In genomic region chr16:50067290-50067853, GRCh38 we compare ENCODE assay signal across 8 cellular contexts. TPM values are rescaled to one million over a fixed set of nuclear protein-coding genes. Genes with fewer than 3 reads are reported as not detected.
DNase-seq lines count a peak whose midpoint lies in the region; ATAC-seq, FAIRE-seq and TF ChIP-seq lines count a peak whose summit lies in the region.

No MANE protein-coding gene starts in this region.

- intact Hi-C loops in uterus (cut with DNase I; ENCODE audit: low total_unique reads): no loop called here

- H3K4me1 ChIP-seq in SJCRH30 (no peaks in the 10 kb centered on the region), uterus (peaks cover 0 to 8% of the 10 kb centered on the region in 2 donors)

- peak; percentile 44 for TF ChIP-seq CTCF in bronchial epithelial cell (IDR thresholded peaks at IDR 0.05; ENCODE audit: insufficient read depth, low read length, severe bottlenecking)
- peak; percentile 7 to 26 (median 16) for TF ChIP-seq CTCF in uterus (IDR thresholded peaks at IDR 0.05)

- no peak for FAIRE-seq in bronchial epithelial cell (lab: Jason Lieb, UNC)

- no peak overlapping the region for H3K4me3 ChIP-seq in SJCRH30
- no peak overlapping the region for H3K4me3 ChIP-seq in bronchial epithelial cell (ENCODE audit: low read depth, low read length)
- no peak overlapping the region for H3K4me3 ChIP-seq in uterus

- DNase-seq in stimulated activated CD4-positive, alpha-beta T cell treated with anti-CD3 and anti-CD28 coated beads, Interleukin-15, amount 100 ng/mL, for 24 hours: peak; percentile 26
- no peak for DNase-seq in stimulated activated CD4-positive, alpha-beta T cell treated with anti-CD3 and anti-CD28 coated beads, Interleukin-4, amount 100 ng/mL, for 4 hours
- DNase-seq in SJCRH30 (peak; percentile 20 to 50), bronchial epithelial cell (ENCODE audit: low read depth) (peak; percentile 40), medulla oblongata (ENCODE audit: extremely low spot score) (peak; percentile 53), uterus (peak in 1 of 2 donors; percentile 19), DMS153 treated with DMSO at 0.1 percent for 48 hours (lab: John Stamatoyannopoulos, UW; ENCODE audit: unreplicated experiment) (no peak)

- H3K27ac ChIP-seq in SJCRH30 (no peak overlapping the region), uterus (no peak overlapping the region)

- H3K9me3 ChIP-seq in SJCRH30 (replicated peaks) (no peaks in the 10 kb centered on the region), uterus (no peaks in the 10 kb centered on the region)

- H3K36me3 ChIP-seq in SJCRH30: peaks cover 7% of the 10 kb centered on the region
- peaks cover 2% of the 10 kb centered on the region for H3K36me3 ChIP-seq in bronchial epithelial cell (ENCODE audit: control insufficient read depth, insufficient read depth, low read length)
- no peaks in the 10 kb centered on the region for H3K36me3 ChIP-seq in uterus

- no peak for TF ChIP-seq POLR2A in uterus (IDR thresholded peaks at IDR 0.05)

- peak; percentile 30 for ATAC-seq in HG03571 (IDR thresholded peaks at IDR 0.05; ENCODE audit: unreplicated experiment)

- H3K27me3 ChIP-seq in SJCRH30 (no peaks in the 10 kb centered on the region), bronchial epithelial cell (ENCODE audit: control insufficient read depth, insufficient read depth, low read length) (no peaks in the 10 kb centered on the region), uterus (no peaks in the 10 kb centered on the region)

RNA-seq across cellular contexts. Expression of gene HEATR3, which starts 1.6 kb away (rescaled TPM):
- total RNA-seq in SJCRH30 (2014; rRNA removed; shearing (Covaris generic)): 23.1 and 23.4 TPM in 2 replicates
- total RNA-seq in bronchial epithelial cell: 14.8 and 16.1 TPM in 2 replicates
- 10 to 100 TPM in 3 of 4 donors, 1 to 10 TPM in 1; 8.2 to 53.0 (median 15.5) TPM for total RNA-seq in uterus

RNA-seq across cellular contexts. Expression of gene CNEP1R1, which starts 42.3 kb away (rescaled TPM):
- 22.1 and 22.3 TPM in 2 replicates for total RNA-seq in SJCRH30 (2014; rRNA removed; shearing (Covaris generic))
- total RNA-seq in bronchial epithelial cell (23.7 and 28.8 TPM in 2 replicates), uterus (10 to 100 TPM; 14.1 to 51.7 (median 29.5) TPM)

Comparison
In these comparisons a context has a peak if more than half of its experiments do, and no peak if none do; other contexts are left out.
1. DNase-seq: peak in stimulated activated CD4-positive, alpha-beta T cell treated with anti-CD3 and anti-CD28 coated beads, Interleukin-15, amount 100 ng/mL, for 24 hours (single experiment), SJCRH30 (2 of 2), bronchial epithelial cell (single experiment) and medulla oblongata (single experiment); none in stimulated activated CD4-positive, alpha-beta T cell treated with anti-CD3 and anti-CD28 coated beads, Interleukin-4, amount 100 ng/mL, for 4 hours (0 of 2) and DMS153 treated with DMSO at 0.1 percent for 48 hours (single experiment).